18 cellular contexts compared by ENCODE assay signal in the genomic region with DNA sequence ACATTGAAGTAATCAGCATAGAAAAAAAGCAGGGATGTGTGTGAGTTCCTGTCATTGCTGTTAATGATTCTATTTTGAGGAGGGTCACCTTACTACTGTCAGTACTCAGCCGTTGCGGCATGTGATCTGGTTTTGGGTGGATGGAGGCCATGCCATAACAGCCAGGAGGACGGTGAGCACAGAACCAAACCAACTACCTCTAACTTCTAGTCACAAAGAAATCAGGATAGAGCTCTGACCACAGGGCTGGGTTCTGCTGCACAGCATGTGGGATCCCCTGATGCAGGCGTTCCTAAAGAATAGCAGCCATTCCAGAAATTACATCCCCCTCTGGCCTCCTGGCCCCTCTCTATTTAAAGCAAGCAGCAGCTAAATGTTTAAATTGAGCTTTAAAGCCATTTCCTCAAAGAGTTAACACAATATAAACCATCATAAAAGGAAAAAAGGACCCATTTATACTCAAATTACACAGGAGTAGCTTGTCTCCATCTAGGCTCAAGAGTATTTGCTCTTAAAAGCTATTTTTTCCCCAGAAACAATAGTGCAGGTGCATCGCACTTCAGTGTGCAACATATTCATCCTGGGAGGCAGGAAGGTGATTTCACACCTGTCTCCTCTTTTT.
DNase-seq lines count a peak whose midpoint lies in the region; ATAC-seq and TF ChIP-seq lines count a peak whose summit lies in the region.
"Had no signal": no experiment of that assay in that cellular context is flagged by ENCODE, and none has a peak within 500 bp of the region (broad histone marks: within the 10 kb centered on the region; RNA-seq: fewer than 3 reads in every experiment).

No MANE protein-coding gene starts in this region.

- H3K4me1 Mint-ChIP-seq in stimulated activated naive B cell treated with anti-CD40 and anti-IgM and Interleukin-4, amounts not matched to agents 10 μg/mL and 1 μg/mL and 100 μg/mL, for 72 hours: peaks cover 2 to 10% of the 10 kb centered on the region in 2 donors

- H3K4me2 ChIP-seq in Karpas-422 (ENCODE audit: low read depth, low read length, poor library complexity, severe bottlenecking): peak overlapping the region; percentile 5

- CTCF ChIA-PET in RWPE1 (lab: Yijun Ruan, JAX): no interaction called here

- H3K4me3 ChIP-seq in Karpas-422 (ENCODE audit: low read length): no peak overlapping the region
- peak overlapping the region; percentile 7 for H3K4me3 ChIP-seq in iPS-18a (ENCODE audit: low read length)
- H3K4me3 ChIP-seq: upper lobe of right lung had no signal

- no peak overlapping the region for H3K27ac ChIP-seq in Karpas-422 (ENCODE audit: low read length)
- H3K27ac ChIP-seq in iPS-18a (ENCODE audit: low read length): no peak overlapping the region
- no peak overlapping the region for H3K27ac ChIP-seq in RWPE1
- H3K27ac ChIP-seq: upper lobe of right lung had no signal

- POLR2A ChIA-PET in RWPE1 (lab: Yijun Ruan, JAX; ENCODE audit: low non-redundant PET): no interaction called here

- peak; percentile 19 for ATAC-seq in GM18861 (IDR thresholded peaks at IDR 0.05; ENCODE audit: unreplicated experiment)
- ATAC-seq in stimulated activated naive B cell treated with anti-CD40 and anti-IgM and Interleukin-4, amounts not matched to agents 10 μg/mL and 1 μg/mL and 100 μg/mL, for 72 hours (replicated peaks): no peak
- ATAC-seq: HCT116; stimulated activated naive CD8-positive, alpha-beta T cell treated with anti-CD3 and anti-CD28 coated beads, Interleukin-15, Interleukin-2, amounts not matched to agents 100 U/mL and 50 U/mL, for 24 hours; upper lobe of right lung had no signal

- H4K20me1 ChIP-seq in Karpas-422 (ENCODE audit: insufficient read depth, low read depth, low read length): no peaks in the 10 kb centered on the region

- no peaks in the 10 kb centered on the region for H3K27me3 Mint-ChIP-seq in stimulated activated naive B cell treated with anti-CD40 and anti-IgM and Interleukin-4, amounts not matched to agents 10 μg/mL and 1 μg/mL and 100 μg/mL, for 72 hours

- no peaks in the 10 kb centered on the region for H3K9me3 Mint-ChIP-seq in stimulated activated naive B cell treated with anti-CD40 and anti-IgM and Interleukin-4, amounts not matched to agents 10 μg/mL and 1 μg/mL and 100 μg/mL, for 72 hours

- H3K4me1 ChIP-seq in Karpas-422 (ENCODE audit: low read length) (peaks cover 16% of the 10 kb centered on the region), iPS-18a (ENCODE audit: control insufficient read depth, low read depth, low read length) (peaks cover 30% of the 10 kb centered on the region)
- H3K4me1 ChIP-seq: upper lobe of right lung had no signal

- no peak for TF ChIP-seq CTCF in RWPE1 (conservative IDR thresholded peaks at IDR 0.05; ENCODE audit: low read depth)

- H3K4me3 Mint-ChIP-seq in stimulated activated naive B cell treated with anti-CD40 and anti-IgM and Interleukin-4, amounts not matched to agents 10 μg/mL and 1 μg/mL and 100 μg/mL, for 72 hours: no peak overlapping the region
- H3K4me3 Mint-ChIP-seq: mesothelial cell of epicardium had no signal

- H2AFZ ChIP-seq in Karpas-422 (ENCODE audit: low read length): no peak overlapping the region

- H3K27ac Mint-ChIP-seq in stimulated activated naive B cell treated with anti-CD40 and anti-IgM and Interleukin-4, amounts not matched to agents 10 μg/mL and 1 μg/mL and 100 μg/mL, for 72 hours: no peak overlapping the region

- H3K36me3 Mint-ChIP-seq in stimulated activated naive B cell treated with anti-CD40 and anti-IgM and Interleukin-4, amounts not matched to agents 10 μg/mL and 1 μg/mL and 100 μg/mL, for 72 hours: no peaks in the 10 kb centered on the region
- H3K36me3 Mint-ChIP-seq: mesothelial cell of epicardium had no signal

- no peaks in the 10 kb centered on the region for H3K27me3 ChIP-seq in Karpas-422 (ENCODE audit: low read length)
- no peaks in the 10 kb centered on the region for H3K27me3 ChIP-seq in iPS-18a (ENCODE audit: control insufficient read depth, insufficient read depth, low read length)
- H3K27me3 ChIP-seq: upper lobe of right lung had no signal

- H3K79me2 ChIP-seq in Karpas-422 (ENCODE audit: low read length): no peaks in the 10 kb centered on the region

- no peaks in the 10 kb centered on the region for H3K9me3 ChIP-seq in Karpas-422 (ENCODE audit: low read length)
- H3K9me3 ChIP-seq in iPS-18a (ENCODE audit: control insufficient read depth, low read depth, low read length): no peaks in the 10 kb centered on the region
- H3K9me3 ChIP-seq: upper lobe of right lung had no signal

- no peaks in the 10 kb centered on the region for H3K9me2 ChIP-seq in Karpas-422 (replicated peaks; ENCODE audit: insufficient read depth, low read length)

- DNase-seq in Karpas-422 (no peak), NCI-H69 (lab: John Stamatoyannopoulos, UW) (peak; percentile 86), GOT3 (lab: John Stamatoyannopoulos, UW) (no peak), NCI-H2171 (lab: John Stamatoyannopoulos, UW) (no peak), RWPE1 (ENCODE audit: low spot score) (no peak)
- DNase-seq in stimulated activated naive B cell treated with anti-CD40 and anti-IgM and Interleukin-4, amounts not matched to agents 10 μg/mL and 1 μg/mL and 100 μg/mL, for 72 hours: no peak
- DNase-seq: AML-193; amygdala; kidney; NCI-H1694 treated with DMSO at 0.1 percent for 48 hours; nucleus accumbens; stimulated activated naive CD8-positive, alpha-beta T cell treated with anti-CD3 and anti-CD28 coated beads, Interleukin-15, Interleukin-2, amounts not matched to agents 100 U/mL and 50 U/mL, for 24 hours; SW 1271; upper lobe of right lung had no signal

- H3K36me3 ChIP-seq in Karpas-422 (ENCODE audit: insufficient read depth, low read length) (no peaks in the 10 kb centered on the region), iPS-18a (ENCODE audit: control insufficient read depth, low read depth, low read length) (no peaks in the 10 kb centered on the region)
- H3K36me3 ChIP-seq: upper lobe of right lung had no signal

- H3K9ac ChIP-seq in Karpas-422 (ENCODE audit: low read length): no peak overlapping the region
- H3K9ac ChIP-seq in iPS-18a (ENCODE audit: low read length): no peak overlapping the region
